8 cellular contexts compared by ENCODE assay signal in genomic region chr6:36599791-36600209, GRCh38. TPM values are rescaled to one million over a fixed set of nuclear protein-coding genes. Genes with fewer than 3 reads are reported as not detected.
DNase-seq lines count a peak whose midpoint lies in the region; ATAC-seq and TF ChIP-seq lines count a peak whose summit lies in the region.

No MANE protein-coding gene starts in this region.

- no peaks in the 10 kb centered on the region for H3K27me3 Mint-ChIP-seq in activated T-helper 17 cell treated with anti-CD3 and anti-CD28 coated beads, Interleukin-2, amount 50 U/mL, for 72 hours

- peak; percentile 31 for ATAC-seq in Right ventricle myocardium superior (ENCODE audit: poor library complexity)
- no peak for ATAC-seq in Right ventricle myocardium inferior
- ATAC-seq in activated T-helper 17 cell treated with anti-CD3 and anti-CD28 coated beads, Interleukin-2, amount 50 U/mL, for 72 hours (replicated peaks), result peak; percentile 91
- peak; percentile 35 for ATAC-seq in sciatic nerve
- ATAC-seq in GM21447 (IDR thresholded peaks at IDR 0.05; ENCODE audit: unreplicated experiment), result no peak

- DNase-seq in Right ventricle myocardium superior (peak; percentile 67), Right ventricle myocardium inferior (ENCODE audit: missing footprints) (no peak), foreskin fibroblast (peak; percentile 48 to 74), sciatic nerve (ENCODE audit: low spot score) (no peak), glomerular visceral epithelial cell (ENCODE audit: extremely low spot score) (no peak), NCI-H1694 treated with DMSO at 0.1 percent for 48 hours (lab: John Stamatoyannopoulos, UW) (no peak)

- peak overlapping the region; percentile 86 for H3K4me3 Mint-ChIP-seq in activated T-helper 17 cell treated with anti-CD3 and anti-CD28 coated beads, Interleukin-2, amount 50 U/mL, for 72 hours

- intact Hi-C loops in Right ventricle myocardium superior (cut with DNase I) (loop anchor here (10.0 kb wide), 2 partner anchors 155 to 255 kb away; partner anchors contain the start of genes KCTD20 and PXT1), Right ventricle myocardium inferior (cut with DNase I) (no loop called here), sciatic nerve (cut with DNase I) (no loop called here)

- TF ChIP-seq CTCF in foreskin fibroblast (IDR thresholded peaks at IDR 0.05; ENCODE audit: low read depth, low read length), result no peak

- no peaks in the 10 kb centered on the region for H3K9me3 Mint-ChIP-seq in activated T-helper 17 cell treated with anti-CD3 and anti-CD28 coated beads, Interleukin-2, amount 50 U/mL, for 72 hours

- peak overlapping the region; percentile 91 to 100 for H3K4me3 ChIP-seq in foreskin fibroblast (ENCODE audit: low read depth in 1 of 2, low read length in 2 of 2)

- H3K4me1 Mint-ChIP-seq in activated T-helper 17 cell treated with anti-CD3 and anti-CD28 coated beads, Interleukin-2, amount 50 U/mL, for 72 hours, result peaks cover 31% of the 10 kb centered on the region

- H3K27ac Mint-ChIP-seq in activated T-helper 17 cell treated with anti-CD3 and anti-CD28 coated beads, Interleukin-2, amount 50 U/mL, for 72 hours, result peak overlapping the region; percentile 73

- H3K36me3 Mint-ChIP-seq in activated T-helper 17 cell treated with anti-CD3 and anti-CD28 coated beads, Interleukin-2, amount 50 U/mL, for 72 hours (ENCODE audit: low read depth), result peaks cover 100% of the 10 kb centered on the region

RNA-seq across cellular contexts. Expression of gene SRSF3, which starts 5.6 kb away (rescaled TPM):
- total RNA-seq in Right ventricle myocardium superior (122 TPM), Right ventricle myocardium inferior (119 TPM), sciatic nerve (218 TPM)
- 100 to 1,000 TPM; 277 to 473 TPM for total RNA-seq in activated T-helper 17 cell treated with anti-CD3 and anti-CD28 coated beads, Interleukin-2, amount 50 U/mL, for 72 hours

RNA-seq across cellular contexts. Expression of gene STK38, which starts 52.5 kb away (rescaled TPM):
- total RNA-seq in Right ventricle myocardium superior (21.2 TPM), Right ventricle myocardium inferior (22.6 TPM), sciatic nerve (39.7 TPM)
- 10 to 100 TPM; 24.4 to 34.3 TPM for total RNA-seq in activated T-helper 17 cell treated with anti-CD3 and anti-CD28 coated beads, Interleukin-2, amount 50 U/mL, for 72 hours

Comparison
In these comparisons a context has a peak if more than half of its experiments do, and no peak if none do; other contexts are left out.
1. ATAC-seq: peak in Right ventricle myocardium superior (single experiment), activated T-helper 17 cell treated with anti-CD3 and anti-CD28 coated beads, Interleukin-2, amount 50 U/mL, for 72 hours (single experiment) and sciatic nerve (single experiment); none in Right ventricle myocardium inferior (single experiment) and GM21447 (single experiment).
2. DNase-seq: peak in Right ventricle myocardium superior (single experiment) and foreskin fibroblast (2 of 2); none in Right ventricle myocardium inferior (single experiment), sciatic nerve (single experiment), glomerular visceral epithelial cell (single experiment) and NCI-H1694 treated with DMSO at 0.1 percent for 48 hours (single experiment).